ENCODE assay signal across 28 cellular contexts in genomic region chr3:88773766-88774165, GRCh38.
"Had no signal": no experiment of that assay in that cellular context is flagged by ENCODE, and none has a peak within 500 bp of the region (broad histone marks: within the 10 kb centered on the region; RNA-seq: fewer than 3 reads in every experiment).

No MANE protein-coding gene starts in this region.

- H3K4me1 ChIP-seq: gastroesophageal sphincter, heart right ventricle, psoas muscle, sigmoid colon, testis, tibial artery had no signal

- H3K27me3 ChIP-seq: gastroesophageal sphincter, heart right ventricle, ovary, sigmoid colon, testis, tibial artery had no signal

- H3K27ac Mint-ChIP-seq: effector memory CD8-positive, alpha-beta T cell; immature natural killer cell; naive thymus-derived CD4-positive, alpha-beta T cell; stimulated activated memory B cell treated with anti-CD40 and anti-IgM and Interleukin-4, amounts not matched to agents 10 μg/mL and 1 μg/mL and 100 μg/mL, for 72 hours; type B pancreatic cell had no signal

- DNase-seq: cerebellar nuclear complex; cortex of kidney; effector memory CD8-positive, alpha-beta T cell; foreskin fibroblast; glutamatergic neuron; heart right ventricle; hippocampal formation; immature natural killer cell; islet precursor cell; mesenchymal stem cell; midbrain; naive thymus-derived CD4-positive, alpha-beta T cell; occipital lobe; ovary; posterior cingulate gyrus; psoas muscle; right cardiac atrium; sigmoid colon; stimulated activated CD4-positive, alpha-beta T cell treated with anti-CD3 and anti-CD28 coated beads, Interleukin-2, amount 100 ng/mL, for 24 hours; stimulated activated CD4-positive, alpha-beta T cell treated with anti-CD3 and anti-CD28 coated beads, Interleukin-4, amount 100 ng/mL, for 4 hours; stimulated activated naive CD8-positive, alpha-beta T cell treated with anti-CD3 and anti-CD28 coated beads, Interleukin-15, Interleukin-2, amounts not matched to agents 100 U/mL and 50 U/mL, for 24 hours; substantia nigra; testis; tibial artery had no signal

- H3K4me3 ChIP-seq: gastroesophageal sphincter, heart right ventricle, lung, ovary, psoas muscle, sigmoid colon, testis, tibial artery had no signal

- H3K36me3 Mint-ChIP-seq: immature natural killer cell; naive thymus-derived CD4-positive, alpha-beta T cell; stimulated activated memory B cell treated with anti-CD40 and anti-IgM and Interleukin-4, amounts not matched to agents 10 μg/mL and 1 μg/mL and 100 μg/mL, for 72 hours; type B pancreatic cell had no signal

- H3K4me3 Mint-ChIP-seq: effector memory CD8-positive, alpha-beta T cell; immature natural killer cell; naive thymus-derived CD4-positive, alpha-beta T cell; stimulated activated memory B cell treated with anti-CD40 and anti-IgM and Interleukin-4, amounts not matched to agents 10 μg/mL and 1 μg/mL and 100 μg/mL, for 72 hours; type B pancreatic cell had no signal

- H3K4me1 Mint-ChIP-seq: immature natural killer cell; naive thymus-derived CD4-positive, alpha-beta T cell; stimulated activated memory B cell treated with anti-CD40 and anti-IgM and Interleukin-4, amounts not matched to agents 10 μg/mL and 1 μg/mL and 100 μg/mL, for 72 hours had no signal

- H3K9me3 ChIP-seq: gastroesophageal sphincter, ovary, psoas muscle, sigmoid colon, testis, tibial artery had no signal

- H3K9me3 Mint-ChIP-seq: type B pancreatic cell had no signal

- H3K27ac ChIP-seq: gastroesophageal sphincter, heart right ventricle, ovary, psoas muscle, sigmoid colon, testis, tibial artery had no signal

- H3K27me3 Mint-ChIP-seq: effector memory CD8-positive, alpha-beta T cell; naive thymus-derived CD4-positive, alpha-beta T cell; type B pancreatic cell had no signal

- H3K36me3 ChIP-seq: gastroesophageal sphincter, heart right ventricle, ovary, sigmoid colon, tibial artery had no signal
